In the genomic region with DNA sequence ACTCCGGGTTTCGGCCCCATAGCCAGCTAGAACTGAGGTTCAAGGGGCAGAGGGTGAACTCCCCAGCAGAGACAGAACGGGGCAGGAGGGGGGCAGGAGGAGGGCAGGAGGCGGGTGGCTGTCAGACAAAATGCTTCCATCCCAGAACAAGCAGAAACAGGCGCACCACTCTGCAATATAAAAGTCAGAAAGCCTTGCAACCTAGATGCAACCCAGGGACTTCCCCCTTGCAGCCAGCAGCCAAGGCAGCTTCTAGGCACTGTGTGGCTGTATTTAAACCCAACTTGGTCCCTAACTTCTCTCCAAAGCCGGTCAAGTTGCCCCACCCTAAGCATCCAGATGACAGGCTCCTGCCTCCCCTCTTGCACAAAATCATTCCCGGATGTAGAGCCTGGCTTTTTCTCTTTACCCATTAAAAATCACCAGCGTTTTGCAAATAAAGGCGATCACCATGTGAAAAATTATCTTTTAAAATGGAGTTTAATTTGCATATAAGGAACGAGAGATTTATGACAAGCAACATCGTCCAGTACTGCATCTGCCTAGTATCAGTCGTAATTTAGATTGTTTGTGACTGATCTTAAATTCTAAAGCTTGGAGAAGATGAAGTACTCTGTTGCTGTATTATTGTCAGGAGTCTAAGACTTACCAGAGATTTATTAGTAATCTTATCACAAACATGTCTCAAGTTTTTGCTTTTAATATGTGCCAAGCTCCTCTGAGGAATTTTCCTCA, we compare ENCODE assay signal across 16 cellular contexts.
A peak's percentile ranks its signal among the peaks of the same experiment; 100 is the strongest.
DNase-seq lines count a peak whose midpoint lies in the region; ATAC-seq, FAIRE-seq and TF ChIP-seq lines count a peak whose summit lies in the region.
"Had no signal": no experiment of that assay in that cellular context is flagged by ENCODE, and none has a peak within 500 bp of the region (broad histone marks: within the 10 kb centered on the region; RNA-seq: fewer than 3 reads in every experiment).

No MANE protein-coding gene starts in this region.

- no peaks in the 10 kb centered on the region for H3K9me3 ChIP-seq in SK-N-MC (ENCODE audit: low read depth, low read length)
- H3K9me3 ChIP-seq in muscle layer of colon (ENCODE audit: low read length), result no peaks in the 10 kb centered on the region
- H3K9me3 ChIP-seq: BLaER1 treated with 17β-estradiol and CSF1 and Interleukin-3, amounts not matched to agents 10 nM and 100 nM had no signal

- FAIRE-seq in D721Med (lab: Jason Lieb, UNC), result no peak
- FAIRE-seq: G401.6, GM12891, GM19239, H1 had no signal

- ATAC-seq in HG02938 (IDR thresholded peaks at IDR 0.05; ENCODE audit: unreplicated experiment), result no peak
- ATAC-seq: CD8-positive, alpha-beta T cell had no signal

- no peak for TF ChIP-seq CTCF in D721Med (IDR thresholded peaks at IDR 0.05; ENCODE audit: insufficient read depth, missing control alignments)

- H3K27ac ChIP-seq in SK-N-MC, result peak overlapping the region; percentile 95
- H3K27ac ChIP-seq in muscle layer of colon (ENCODE audit: low read depth, low read length), result peak overlapping the region; percentile 36
- peak overlapping the region; percentile 55 for H3K27ac ChIP-seq in rectal smooth muscle tissue (ENCODE audit: low read depth, low read length)
- H3K27ac ChIP-seq: BLaER1 treated with 17β-estradiol and CSF1 and Interleukin-3, amounts not matched to agents 10 nM and 100 nM had no signal

- peak overlapping the region; percentile 48 for H3K9ac ChIP-seq in SK-N-MC (ENCODE audit: insufficient read length)
- H3K9ac ChIP-seq in muscle layer of colon (ENCODE audit: low read length), result no peak overlapping the region
- no peak overlapping the region for H3K9ac ChIP-seq in rectal smooth muscle tissue (ENCODE audit: low read length)
- H3K9ac ChIP-seq: BLaER1 treated with 17β-estradiol and CSF1 and Interleukin-3, amounts not matched to agents 10 nM and 100 nM had no signal

- DNase-seq in SK-N-MC (ENCODE audit: low read depth, low spot score) (peak; percentile 40), D721Med (ENCODE audit: insufficient read length, low spot score) (no peak), HuH-7 (ENCODE audit: low spot score) (no peak)
- no peak for DNase-seq in stimulated activated naive CD4-positive, alpha-beta T cell (lab: John Stamatoyannopoulos, UW)
- DNase-seq: 8988T; Calu3; CD8-positive, alpha-beta T cell; H9 had no signal

- H3K4me1 ChIP-seq in muscle layer of colon (ENCODE audit: insufficient read depth, low read length) (peaks cover 40% of the 10 kb centered on the region), rectal smooth muscle tissue (ENCODE audit: control insufficient read depth, insufficient read depth, low read length) (peaks cover 19% of the 10 kb centered on the region)

- H3K27me3 ChIP-seq in muscle layer of colon (ENCODE audit: control insufficient read depth in 1 of 2, insufficient read depth in 2 of 2, low read length in 2 of 2) (no peaks in the 10 kb centered on the region), rectal smooth muscle tissue (ENCODE audit: control insufficient read depth, insufficient read depth, low read length) (no peaks in the 10 kb centered on the region)
- H3K27me3 ChIP-seq: BLaER1 treated with 17β-estradiol and CSF1 and Interleukin-3, amounts not matched to agents 10 nM and 100 nM had no signal

- H3K4me3 ChIP-seq in SK-N-MC (peak overlapping the region; percentile 69), muscle layer of colon (ENCODE audit: low read depth in 1 of 2, low read length in 2 of 2) (no peak overlapping the region), rectal smooth muscle tissue (ENCODE audit: low read length) (no peak overlapping the region)
- H3K4me3 ChIP-seq: BLaER1 treated with 17β-estradiol and CSF1 and Interleukin-3, amounts not matched to agents 10 nM and 100 nM had no signal

- no peaks in the 10 kb centered on the region for H3K36me3 ChIP-seq in SK-N-MC (ENCODE audit: insufficient read depth, low read length)
- H3K36me3 ChIP-seq in muscle layer of colon (ENCODE audit: insufficient read depth, low read length), result no peaks in the 10 kb centered on the region
- H3K36me3 ChIP-seq in rectal smooth muscle tissue (ENCODE audit: control insufficient read depth, insufficient read depth, low read length), result no peaks in the 10 kb centered on the region
- H3K36me3 ChIP-seq: BLaER1 treated with 17β-estradiol and CSF1 and Interleukin-3, amounts not matched to agents 10 nM and 100 nM had no signal

Comparison
In these comparisons a context has a peak if more than half of its experiments do, and no peak if none do; other contexts are left out.
1. H3K27ac ChIP-seq: peak in every context shown above with its lines; median percentile 95 in SK-N-MC; 55 in rectal smooth muscle tissue; 36 in muscle layer of colon.